Comparison of ENCODE assay signal across 8 cellular contexts in the genomic region with DNA sequence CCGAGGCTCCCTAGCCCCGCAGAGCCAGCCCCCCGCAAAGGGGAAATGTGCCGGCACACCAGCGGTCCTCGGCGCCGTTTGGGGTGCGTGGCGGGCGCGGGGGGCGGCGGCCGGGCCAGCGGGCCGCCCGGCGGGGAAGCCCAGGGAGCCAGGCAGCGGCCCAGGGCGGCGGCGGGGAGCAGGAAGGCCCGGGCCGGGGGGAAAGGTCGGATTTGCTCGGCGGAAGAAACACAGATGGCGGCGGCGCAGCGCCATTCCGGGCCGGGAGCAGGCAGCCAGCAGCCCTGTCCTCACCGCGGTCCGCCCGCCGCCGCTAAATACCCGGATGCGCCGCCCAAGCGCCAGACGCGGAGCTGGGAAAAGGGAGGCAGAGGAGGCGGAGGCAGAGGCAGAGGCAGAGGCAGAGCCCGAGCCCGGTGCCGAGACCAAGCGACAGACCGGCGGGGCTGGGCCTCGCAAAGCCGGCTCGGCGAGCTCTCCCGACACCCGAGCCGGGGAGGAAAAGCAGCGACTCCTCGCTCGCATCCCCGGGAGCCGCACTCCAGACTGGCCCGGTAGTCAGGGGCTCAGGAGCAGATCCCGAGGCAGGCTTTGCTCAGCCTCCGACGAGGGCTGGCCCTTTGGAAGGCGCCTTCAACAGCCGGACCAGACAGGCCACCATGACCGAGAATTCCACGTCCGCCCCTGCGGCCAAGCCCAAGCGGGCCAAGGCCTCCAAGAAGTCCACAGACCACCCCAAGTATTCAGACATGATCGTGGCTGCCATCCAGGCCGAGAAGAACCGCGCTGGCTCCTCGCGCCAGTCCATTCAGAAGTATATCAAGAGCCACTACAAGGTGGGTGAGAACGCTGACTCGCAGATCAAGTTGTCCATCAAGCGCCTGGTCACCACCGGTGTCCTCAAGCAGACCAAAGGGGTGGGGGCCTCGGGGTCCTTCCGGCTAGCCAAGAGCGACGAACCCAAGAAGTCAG. TPM values are rescaled to one million over a fixed set of nuclear protein-coding genes. Genes with fewer than 3 reads are reported as not detected.
A peak's percentile ranks its signal among the peaks of the same experiment; 100 is the strongest.
DNase-seq lines count a peak whose midpoint lies in the region; ATAC-seq and TF ChIP-seq lines count a peak whose summit lies in the region.

No MANE protein-coding gene starts in this region.

- H3K4me3 ChIP-seq in BJ (ENCODE audit: low read depth, low read length), result peak overlapping the region; percentile 61
- H3K4me3 ChIP-seq in HUES6 (ENCODE audit: low read depth, low read length), result peak overlapping the region; percentile 93
- H3K4me3 ChIP-seq in SK-N-MC, result peak overlapping the region; percentile 79
- H3K4me3 ChIP-seq in gastroesophageal sphincter, result peak overlapping the region; percentile 66 to 71
- peak overlapping the region; percentile 81 for H3K4me3 ChIP-seq in neural progenitor cell

- peak overlapping the region; percentile 99 for H3K4me2 ChIP-seq in neural progenitor cell

- H3F3A ChIP-seq in neural progenitor cell (ENCODE audit: low read depth), result peaks cover 67% of the 10 kb centered on the region

- peak overlapping the region; percentile 91 for H3K9ac ChIP-seq in HUES6 (ENCODE audit: low read length)
- peak overlapping the region; percentile 84 for H3K9ac ChIP-seq in SK-N-MC (ENCODE audit: insufficient read length)
- H3K9ac ChIP-seq in neural progenitor cell, result peak overlapping the region; percentile 51

- TF ChIP-seq EP300 in gastroesophageal sphincter (IDR thresholded peaks at IDR 0.05), result no peak

- CTCF ChIA-PET in BJ (lab: Yijun Ruan, JAX), result interaction anchor here (0.8 to 1.5 kb wide), 5 partner anchors 12 to 213 kb away, joined by 3 to 5 read pairs (median 3); no protein-coding TSS in a partner anchor

- WGBS in gastroesophageal sphincter (ENCODE audit: low coverage in 1 of 2), 2 donors, result 4 to 10% methylated on average over 5 of the region's 90 CpGs

- peaks cover 39% of the 10 kb centered on the region for H3K79me2 ChIP-seq in neural progenitor cell (ENCODE audit: low read depth)

- DNase-seq in BJ (ENCODE audit: low read depth) (no peak), SK-N-MC (ENCODE audit: low read depth, low spot score) (no peak), neural progenitor cell (ENCODE audit: low spot score) (peak; percentile 86), stromal cell of bone marrow (ENCODE audit: low read depth) (peak; percentile 67)
- peak; percentile 77 for DNase-seq in activated naive CD4-positive, alpha-beta T cell treated with anti-CD3 and anti-CD28 coated beads, Interleukin-2, amount 50 U/mL, for 16 hours

- H3K27ac ChIP-seq in HUES6 (ENCODE audit: low read depth, low read length) (peak overlapping the region; percentile 70; the same call in 1 of the 2 replicates), SK-N-MC (peak overlapping the region; percentile 87), gastroesophageal sphincter (peak overlapping the region; percentile 80 to 96 (median 89)), neural progenitor cell (no peak overlapping the region)

- H2AFZ ChIP-seq in neural progenitor cell (replicated peaks), result no peak overlapping the region

- peak; percentile 94 to 95 for TF ChIP-seq POLR2A in gastroesophageal sphincter (IDR thresholded peaks at IDR 0.05)

- H3K4me1 ChIP-seq in HUES6 (ENCODE audit: control insufficient read depth, insufficient read depth, low read length), result peaks cover 21% of the 10 kb centered on the region
- peaks cover 0 to 78% (median 24%) of the 10 kb centered on the region in 3 donors for H3K4me1 ChIP-seq in gastroesophageal sphincter
- H3K4me1 ChIP-seq in neural progenitor cell, result peaks cover 35% of the 10 kb centered on the region

- POLR2A ChIA-PET in BJ (lab: Charles Lee), result interaction anchor here (0.6 to 0.9 kb wide), 3 partner anchors 39 to 242 kb away, joined by 3 to 8 read pairs (median 5); a partner anchor contains a TSS

- peaks cover 44% of the 10 kb centered on the region for H4K20me1 ChIP-seq in neural progenitor cell (ENCODE audit: low read depth)

- H3K36me3 Mint-ChIP-seq in neural progenitor cell, result no peaks in the 10 kb centered on the region

- peaks cover 3% of the 10 kb centered on the region for H3K9me3 Mint-ChIP-seq in neural progenitor cell

- ATAC-seq in gastroesophageal sphincter, result peak; percentile 75
- ATAC-seq in HG03354 (IDR thresholded peaks at IDR 0.05; ENCODE audit: poor library complexity, severe bottlenecking, unreplicated experiment), result no peak

- peak overlapping the region; percentile 85 for H3K27ac Mint-ChIP-seq in neural progenitor cell

- H3K4me1 Mint-ChIP-seq in neural progenitor cell, result peaks cover 36% of the 10 kb centered on the region

- H3K9me3 ChIP-seq in HUES6 (ENCODE audit: control insufficient read depth, insufficient read depth, low read depth, low read length) (no peaks in the 10 kb centered on the region), SK-N-MC (ENCODE audit: low read depth, low read length) (no peaks in the 10 kb centered on the region), gastroesophageal sphincter (no peaks in the 10 kb centered on the region), neural progenitor cell (ENCODE audit: low read depth) (no peaks in the 10 kb centered on the region)

- peaks cover 23% of the 10 kb centered on the region for H3K27me3 Mint-ChIP-seq in neural progenitor cell (ENCODE audit: insufficient read depth, low read depth)

- H3K27me3 ChIP-seq in BJ (ENCODE audit: control insufficient read depth, insufficient read depth, low read length) (no peaks in the 10 kb centered on the region), HUES6 (ENCODE audit: control insufficient read depth, insufficient read depth, low read length) (peaks cover 42% of the 10 kb centered on the region), gastroesophageal sphincter (no peaks in the 10 kb centered on the region), neural progenitor cell (peaks cover 49% of the 10 kb centered on the region)

- H3K36me3 ChIP-seq in BJ (ENCODE audit: control insufficient read depth, insufficient read depth, low read length) (no peaks in the 10 kb centered on the region), HUES6 (ENCODE audit: control insufficient read depth, insufficient read depth, low read length) (no peaks in the 10 kb centered on the region), SK-N-MC (ENCODE audit: insufficient read depth, low read length) (no peaks in the 10 kb centered on the region), gastroesophageal sphincter (no peaks in the 10 kb centered on the region), neural progenitor cell (no peaks in the 10 kb centered on the region)

- peak overlapping the region; percentile 88 for H3K4me3 Mint-ChIP-seq in neural progenitor cell

- TF ChIP-seq CTCF in BJ (IDR thresholded peaks at IDR 0.05; ENCODE audit: insufficient read depth, low read depth, low read length) (no peak), gastroesophageal sphincter (IDR thresholded peaks at IDR 0.05) (peak in 1 of 4 experiments; percentile 5), neural progenitor cell (IDR thresholded peaks at IDR 0.05) (no peak)

RNA-seq across cellular contexts. Expression of a gene that starts 2.6 kb away (rescaled TPM):
- polyA plus RNA-seq in BJ (2011; rRNA removed), result 12.6 and 24.9 TPM in 2 replicates
- 13.6 and 17.3 TPM in 2 replicates for polyA minus RNA-seq in BJ (2011; rRNA and poly(A)+ RNA removed)
- 10 to 100 TPM in 3 of 4 donors, 1 to 10 TPM in 1; 8.0 to 21.0 (median 15.7) TPM for total RNA-seq in gastroesophageal sphincter
- 21.2 and 25.1 TPM in 2 replicates for total RNA-seq in neural progenitor cell (ENCODE audit: low replicate concordance)

RNA-seq across cellular contexts. Expression of a gene that starts 18.0 kb away (rescaled TPM):
- polyA plus RNA-seq in BJ (2011; rRNA removed), result not detected in 2 replicates
- not detected in 2 replicates for polyA minus RNA-seq in BJ (2011; rRNA and poly(A)+ RNA removed)
- total RNA-seq in gastroesophageal sphincter (not detected), neural progenitor cell (ENCODE audit: low replicate concordance) (0.37 TPM in 1 of 2 replicates, not detected in the other)

RNA-seq across cellular contexts. Expression of a gene that starts 39.0 kb away (rescaled TPM):
- 18.2 and 36.7 TPM in 2 replicates for polyA plus RNA-seq in BJ (2011; rRNA removed)
- 21.3 and 37.3 TPM in 2 replicates for polyA minus RNA-seq in BJ (2011; rRNA and poly(A)+ RNA removed)
- 10 to 100 TPM; 21.3 to 66.6 (median 40.9) TPM for total RNA-seq in gastroesophageal sphincter
- 18.4 and 21.2 TPM in 2 replicates for total RNA-seq in neural progenitor cell (ENCODE audit: low replicate concordance)

RNA-seq across cellular contexts. Expression of a gene that starts 44.0 kb away (rescaled TPM):
- polyA plus RNA-seq in BJ (2011; rRNA removed), result 705 and 755 TPM in 2 replicates
- 282 and 487 TPM in 2 replicates for polyA minus RNA-seq in BJ (2011; rRNA and poly(A)+ RNA removed)
- 100 to 1,000 TPM; 336 to 538 (median 412) TPM for total RNA-seq in gastroesophageal sphincter
- total RNA-seq in neural progenitor cell (ENCODE audit: low replicate concordance), result 904 and 971 TPM in 2 replicates

Comparison
In these comparisons a context has a peak if more than half of its experiments do, and no peak if none do; other contexts are left out.
1. DNase-seq: peak in activated naive CD4-positive, alpha-beta T cell treated with anti-CD3 and anti-CD28 coated beads, Interleukin-2, amount 50 U/mL, for 16 hours (single experiment), neural progenitor cell (single experiment) and stromal cell of bone marrow (single experiment); none in BJ (single experiment) and SK-N-MC (single experiment).
2. Peak in every context shown above with its lines, with median percentiles within 50 percentile points of each other: H3K4me3 ChIP-seq and H3K9ac ChIP-seq.